Comparison of ENCODE assay signal across 15 cellular contexts in genomic region chr13:44364601-44365000, GRCh38. TPM values are rescaled to one million over a fixed set of nuclear protein-coding genes. Genes with fewer than 3 reads are reported as not detected.
DNase-seq lines count a peak whose midpoint lies in the region; ATAC-seq and TF ChIP-seq lines count a peak whose summit lies in the region.
"Had no signal": no experiment of that assay in that cellular context is flagged by ENCODE, and none has a peak within 500 bp of the region (broad histone marks: within the 10 kb centered on the region; RNA-seq: fewer than 3 reads in every experiment).

No MANE protein-coding gene starts in this region.

- POLR2A ChIA-PET in naive thymus-derived CD4-positive, alpha-beta T cell (lab: Charles Lee), result no interaction called here

- no peak for TF ChIP-seq CTCF in AG10803 (conservative IDR thresholded peaks at IDR 0.05; ENCODE audit: low read length)
- no peak for TF ChIP-seq CTCF in endothelial cell (IDR thresholded peaks at IDR 0.05; ENCODE audit: unreplicated experiment)
- no peak for TF ChIP-seq CTCF in liver (IDR thresholded peaks at IDR 0.05; ENCODE audit: low read depth, low read length, missing input control)

- WGBS in liver, result 48% methylated on average over 4 of the region's 4 CpGs

- no peaks in the 10 kb centered on the region for H3K36me3 Mint-ChIP-seq in endothelial cell (ENCODE audit: low read depth, unreplicated experiment)
- H3K36me3 Mint-ChIP-seq in naive thymus-derived CD4-positive, alpha-beta T cell, result no peaks in the 10 kb centered on the region
- H3K36me3 Mint-ChIP-seq in activated T-cell treated with anti-CD3 and anti-CD28 coated beads, Interleukin-2, amount 50 U/mL, for 72 hours (ENCODE audit: insufficient read depth in 2 of 2), result no peaks in the 10 kb centered on the region
- H3K36me3 Mint-ChIP-seq: activated naive CD8-positive, alpha-beta T cell treated with anti-CD3 and anti-CD28 coated beads, Interleukin-2, amount 10 ng/mL, durations not matched to agents 7 days and 5 days had no signal

- peak overlapping the region; percentile 57 for H3K27ac Mint-ChIP-seq in endothelial cell (ENCODE audit: unreplicated experiment)
- H3K27ac Mint-ChIP-seq in naive thymus-derived CD4-positive, alpha-beta T cell, result no peak overlapping the region
- H3K27ac Mint-ChIP-seq in activated T-cell treated with anti-CD3 and anti-CD28 coated beads, Interleukin-2, amount 50 U/mL, for 72 hours, result no peak overlapping the region
- H3K27ac Mint-ChIP-seq: activated naive CD8-positive, alpha-beta T cell treated with anti-CD3 and anti-CD28 coated beads, Interleukin-2, amount 10 ng/mL, durations not matched to agents 7 days and 5 days had no signal

- peak overlapping the region; percentile 54 to 68 for H3K27ac ChIP-seq in liver (ENCODE audit: low read depth in 1 of 2, low read length in 2 of 2)
- no peak overlapping the region for H3K27ac ChIP-seq in naive thymus-derived CD4-positive, alpha-beta T cell (ENCODE audit: low read depth, low read length)

- H3K4me3 ChIP-seq in AG10803 (ENCODE audit: low read length) (no peak overlapping the region), liver (ENCODE audit: low read depth in 1 of 3, low read length in 3 of 3) (no peak overlapping the region)
- H3K4me3 ChIP-seq in naive thymus-derived CD4-positive, alpha-beta T cell (ENCODE audit: low read length), result no peak overlapping the region

- no peak for ATAC-seq in GM21390 (IDR thresholded peaks at IDR 0.05; ENCODE audit: unreplicated experiment)
- ATAC-seq in naive thymus-derived CD4-positive, alpha-beta T cell, result no peak
- ATAC-seq in activated T-cell treated with anti-CD3 and anti-CD28 coated beads, Interleukin-2, amount 50 U/mL, for 72 hours (replicated peaks in 1 of 2), result no peak

- no peaks in the 10 kb centered on the region for H3K27me3 Mint-ChIP-seq in endothelial cell (ENCODE audit: unreplicated experiment)
- peaks cover 0 to 17% (median 4%) of the 10 kb centered on the region in 5 donors for H3K27me3 Mint-ChIP-seq in naive thymus-derived CD4-positive, alpha-beta T cell
- peaks cover 21% of the 10 kb centered on the region for H3K27me3 Mint-ChIP-seq in activated T-cell treated with anti-CD3 and anti-CD28 coated beads, Interleukin-2, amount 50 U/mL, for 72 hours (ENCODE audit: low read depth)

- H3K4me1 ChIP-seq in liver (ENCODE audit: control insufficient read depth in 4 of 4, insufficient read depth in 4 of 4, low read length in 3 of 4), result peaks cover 0 to 10% (median 0%) of the 10 kb centered on the region in 4 donors
- H3K4me1 ChIP-seq in naive thymus-derived CD4-positive, alpha-beta T cell (ENCODE audit: control insufficient read depth in 2 of 2, insufficient read depth in 2 of 2, low read length in 2 of 2), result no peaks in the 10 kb centered on the region

- H3K9ac ChIP-seq in liver (ENCODE audit: low read depth in 1 of 2, low read length in 2 of 2), result no peak overlapping the region

- CTCF ChIA-PET in naive thymus-derived CD4-positive, alpha-beta T cell (lab: Charles Lee), result no interaction called here

- H3K36me3 ChIP-seq in liver (ENCODE audit: control insufficient read depth in 4 of 4, insufficient read depth in 3 of 4, low read depth in 1 of 4, low read length in 3 of 4), result no peaks in the 10 kb centered on the region
- no peaks in the 10 kb centered on the region for H3K36me3 ChIP-seq in naive thymus-derived CD4-positive, alpha-beta T cell (ENCODE audit: control insufficient read depth in 2 of 3, insufficient read depth in 3 of 3, low read length in 3 of 3)

- peak; percentile 57 for DNase-seq in AG10803 (ENCODE audit: low read depth)
- peak; percentile 82 for DNase-seq in LHCN-M2 (ENCODE audit: low read depth)
- no peak for DNase-seq in endothelial cell (ENCODE audit: low spot score)
- no peak for DNase-seq in HuH-7 (ENCODE audit: low spot score)
- no peak for DNase-seq in naive thymus-derived CD4-positive, alpha-beta T cell
- DNase-seq in activated T-cell treated with anti-CD3 and anti-CD28 coated beads, Interleukin-2, amount 50 U/mL, for 72 hours, result no peak
- DNase-seq: activated naive CD8-positive, alpha-beta T cell treated with anti-CD3 and anti-CD28 coated beads, Interleukin-2, amount 10 ng/mL, durations not matched to agents 7 days and 5 days; AML-193; Karpas-422; midbrain; NCI-H2227 treated with DMSO at 0.1 percent for 48 hours; SHP77 treated with DMSO at 0.1 percent for 48 hours; stimulated activated CD4-positive, alpha-beta T cell treated with anti-CD3 and anti-CD28 coated beads, Interleukin-12 subunit alpha, Interleukin-12 subunit beta, amount 100 ng/mL, for 4 hours had no signal

- no peaks in the 10 kb centered on the region for H3K9me3 ChIP-seq in liver (ENCODE audit: control insufficient read depth in 4 of 4, low read length in 3 of 4)
- H3K9me3 ChIP-seq in naive thymus-derived CD4-positive, alpha-beta T cell (ENCODE audit: control insufficient read depth in 2 of 3, low read length in 3 of 3), result no peaks in the 10 kb centered on the region

- H3K27me3 ChIP-seq in liver (ENCODE audit: control insufficient read depth in 4 of 4, insufficient read depth in 4 of 4, low read length in 3 of 4), result no peaks in the 10 kb centered on the region
- no peaks in the 10 kb centered on the region for H3K27me3 ChIP-seq in naive thymus-derived CD4-positive, alpha-beta T cell (ENCODE audit: control insufficient read depth in 2 of 2, insufficient read depth in 2 of 2, low read length in 2 of 2)

- peak; percentile 59 to 66 for TF ChIP-seq RAD21 in liver (IDR thresholded peaks at IDR 0.05)

- intact Hi-C loops in naive thymus-derived CD4-positive, alpha-beta T cell (cut with micrococcal nuclease), result no loop called here

- H3K4me3 Mint-ChIP-seq in endothelial cell (ENCODE audit: unreplicated experiment), result no peak overlapping the region
- H3K4me3 Mint-ChIP-seq in naive thymus-derived CD4-positive, alpha-beta T cell, result no peak overlapping the region
- no peak overlapping the region for H3K4me3 Mint-ChIP-seq in activated T-cell treated with anti-CD3 and anti-CD28 coated beads, Interleukin-2, amount 50 U/mL, for 72 hours
- H3K4me3 Mint-ChIP-seq: activated naive CD8-positive, alpha-beta T cell treated with anti-CD3 and anti-CD28 coated beads, Interleukin-2, amount 10 ng/mL, durations not matched to agents 7 days and 5 days had no signal

- H3K9me3 Mint-ChIP-seq in endothelial cell (ENCODE audit: unreplicated experiment), result no peaks in the 10 kb centered on the region
- H3K9me3 Mint-ChIP-seq in naive thymus-derived CD4-positive, alpha-beta T cell, result peaks cover 0 to 1% (median 0%) of the 10 kb centered on the region in 11 donors
- H3K9me3 Mint-ChIP-seq in activated T-cell treated with anti-CD3 and anti-CD28 coated beads, Interleukin-2, amount 50 U/mL, for 72 hours, result no peaks in the 10 kb centered on the region
- H3K9me3 Mint-ChIP-seq: activated naive CD8-positive, alpha-beta T cell treated with anti-CD3 and anti-CD28 coated beads, Interleukin-2, amount 10 ng/mL, durations not matched to agents 7 days and 5 days had no signal

- H3K4me1 Mint-ChIP-seq in endothelial cell (ENCODE audit: unreplicated experiment), result peaks cover 27% of the 10 kb centered on the region
- H3K4me1 Mint-ChIP-seq in naive thymus-derived CD4-positive, alpha-beta T cell, result peaks cover 0 to 3% (median 0%) of the 10 kb centered on the region in 7 donors
- H3K4me1 Mint-ChIP-seq in activated T-cell treated with anti-CD3 and anti-CD28 coated beads, Interleukin-2, amount 50 U/mL, for 72 hours (ENCODE audit: low read depth), result no peaks in the 10 kb centered on the region
- H3K4me1 Mint-ChIP-seq: activated naive CD8-positive, alpha-beta T cell treated with anti-CD3 and anti-CD28 coated beads, Interleukin-2, amount 10 ng/mL, durations not matched to agents 7 days and 5 days had no signal

TF ChIP-seq in liver, 16 proteins besides CTCF, POLR2A, EP300 and RAD21 (continues in another document):
- peak; percentile 40 for TF ChIP-seq HNF4G (IDR thresholded peaks at IDR 0.05)
- TF ChIP-seq GABPA (IDR thresholded peaks at IDR 0.05 in 1 of 2, conservative IDR thresholded peaks at IDR 0.05 in 1 of 2), result no peak
- TF ChIP-seq FOXA2 (IDR thresholded peaks at IDR 0.05), result peak; percentile 82
- peak; percentile 65 for TF ChIP-seq FOXA1 (IDR thresholded peaks at IDR 0.05)
- peak; percentile 55 for TF ChIP-seq ZBTB33 (IDR thresholded peaks at IDR 0.05)

RNA-seq across cellular contexts. Expression of gene SERP2, which starts 9.0 kb away (rescaled TPM):
- 4.9 and 5.1 TPM in 2 replicates for total RNA-seq in LHCN-M2 (2014; rRNA removed)
- polyA plus RNA-seq in LHCN-M2 (2012), result 11.2 TPM
- 1.8 TPM for total RNA-seq in endothelial cell (ENCODE audit: unreplicated experiment)
- total RNA-seq in liver, result 1 to 10 TPM; 2.0 to 2.8 TPM
- polyA plus RNA-seq in liver, result 1 to 10 TPM; 4.3 to 4.6 TPM
- total RNA-seq in naive thymus-derived CD4-positive, alpha-beta T cell, result under 1 TPM in 2 of 5 experiments, not detected in 3; 0.37 to 0.93 TPM
- under 1 TPM in 1 of 2 donors, not detected in 1; 0.58 TPM for polyA plus RNA-seq in naive thymus-derived CD4-positive, alpha-beta T cell
- total RNA-seq in activated T-cell treated with anti-CD3 and anti-CD28 coated beads, Interleukin-2, amount 50 U/mL, for 72 hours, result 1 to 10 TPM; 1.0 to 3.6 TPM

Comparison
In these comparisons a context has a peak if more than half of its experiments do, and no peak if none do; other contexts are left out.
1. DNase-seq: peak in AG10803 (single experiment) and LHCN-M2 (single experiment); none in endothelial cell (single experiment), HuH-7 (single experiment), naive thymus-derived CD4-positive, alpha-beta T cell (0 of 9) and activated T-cell treated with anti-CD3 and anti-CD28 coated beads, Interleukin-2, amount 50 U/mL, for 72 hours (0 of 2).